In genomic region chr14:35147186-35147585, GRCh38 we compare ENCODE assay signal across 29 cellular contexts. TPM values are rescaled to one million over a fixed set of nuclear protein-coding genes. Genes with fewer than 3 reads are reported as not detected.
A peak's percentile ranks its signal among the peaks of the same experiment; 100 is the strongest.
DNase-seq lines count a peak whose midpoint lies in the region; ATAC-seq, FAIRE-seq and TF ChIP-seq lines count a peak whose summit lies in the region.
"Had no signal": no experiment of that assay in that cellular context is flagged by ENCODE, and none has a peak within 500 bp of the region (broad histone marks: within the 10 kb centered on the region; RNA-seq: fewer than 3 reads in every experiment).

No MANE protein-coding gene starts in this region.

- 73% methylated on average over 2 of the region's 2 CpGs for WGBS in HepG2 (ENCODE audit: low lambda C conversion rate)
- 85% methylated on average over 2 of the region's 2 CpGs for WGBS in right lobe of liver (ENCODE audit: insufficient coverage, low coverage, low lambda C conversion rate, missing lambda C conversion rate)

- no peak for TF ChIP-seq RAD21 in HepG2 (CRISPR knock-in tag; IDR thresholded peaks at IDR 0.05)

- in situ Hi-C loops in HepG2 (cut with HindIII; ENCODE audit: extremely low pct_ligation_motif_present, low pct_unique_long_range_greater_than_20kb) = loop anchor here (5.0 to 25.0 kb wide), 2 partner anchors 260 to 665 kb away; partner anchors contain the start of gene RALGAPA1

- no peak for FAIRE-seq in HepG2 (lab: Jason Lieb, UNC)
- FAIRE-seq: A204.1, A549, D721Med had no signal

- H3K27me3 ChIP-seq in HepG2 (ENCODE audit: control insufficient read depth in 1 of 2, insufficient read depth in 2 of 2, low read length in 2 of 2) (no peaks in the 10 kb centered on the region), right lobe of liver (no peaks in the 10 kb centered on the region)
- H3K27me3 ChIP-seq: BE2C; BLaER1; BLaER1 treated with 17β-estradiol and CSF1 and Interleukin-3, amounts not matched to agents 10 nM and 100 nM had no signal

- H3K9me3 ChIP-seq in HepG2 (ENCODE audit: low read length) (no peaks in the 10 kb centered on the region), right lobe of liver (no peaks in the 10 kb centered on the region)
- H3K9me3 ChIP-seq: A549, BE2C, Caco-2 had no signal

- no peak overlapping the region for H3K4me3 ChIP-seq in HepG2 (replicated peaks in 1 of 3; ENCODE audit: insufficient read depth in 1 of 3, low read depth in 2 of 3, low read length in 3 of 3)
- no peak overlapping the region for H3K4me3 ChIP-seq in right lobe of liver
- H3K4me3 ChIP-seq: A549; BLaER1; BLaER1 treated with 17β-estradiol and CSF1 and Interleukin-3, amounts not matched to agents 10 nM and 100 nM had no signal

- H2AFZ ChIP-seq in HepG2 (ENCODE audit: low read length) = no peak overlapping the region

- TF ChIP-seq POLR2A in HepG2 (IDR thresholded peaks at IDR 0.05; ENCODE audit: insufficient read depth in 1 of 2, low read depth in 2 of 2, low read length in 2 of 2) (no peak), right lobe of liver (IDR thresholded peaks at IDR 0.05) (no peak)

- no peak overlapping the region for H3K9ac ChIP-seq in HepG2 (ENCODE audit: insufficient read depth, low read depth, low read length)
- H3K9ac ChIP-seq: BLaER1; BLaER1 treated with 17β-estradiol and CSF1 and Interleukin-3, amounts not matched to agents 10 nM and 100 nM had no signal

- peaks cover 33% of the 10 kb centered on the region for H3K4me1 ChIP-seq in HepG2 (ENCODE audit: insufficient read depth, low read length)
- no peaks in the 10 kb centered on the region for H3K4me1 ChIP-seq in right lobe of liver
- H3K4me1 ChIP-seq: A549; BE2C; BLaER1; BLaER1 treated with 17β-estradiol and CSF1 and Interleukin-3, amounts not matched to agents 10 nM and 100 nM; Caco-2 had no signal

- intact Hi-C loops in HepG2 (cut with micrococcal nuclease; ENCODE audit: unreplicated experiment) = loop anchor here (10.0 kb wide), 1 partner anchor 668 kb away; no protein-coding TSS in a partner anchor
- intact Hi-C loops in right lobe of liver (cut with DNase I) = no loop called here

- DNase-seq in HepG2 (ENCODE audit: low spot score) = no peak
- DNase-seq in right lobe of liver = no peak
- DNase-seq: 8988T; ACHN; AML-193; BE2C; C1 segment of cervical spinal cord; Caco-2; Calu3; CD4-positive, alpha-beta memory T cell; CD4-positive, alpha-beta T cell; CD4-positive, CD25-positive, alpha-beta regulatory T cell; CD8-positive, alpha-beta memory T cell; CD8-positive, alpha-beta T cell; COR-L47; DMS 273 treated with DMSO at 0.1 percent for 48 hours; DMS153; DMS53; DMS79; DMS79 treated with DMSO at 0.1 percent for 48 hours; DND-41; EL had no signal

- H3K36me3 ChIP-seq in HepG2 (replicated peaks in 1 of 2; ENCODE audit: control insufficient read depth in 1 of 2, insufficient read depth in 2 of 2, low read length in 2 of 2) (0 out of 5 replicates have a peak, but pooled peaks cover under 1 to 1% of the 10 kb centered on the region in 2 experiments), right lobe of liver (peaks cover 0 to 3% (median 0%) of the 10 kb centered on the region in 4 donors)

- TF ChIP-seq EP300 in HepG2 (IDR thresholded peaks at IDR 0.05; ENCODE audit: low read depth in 2 of 2, low read length in 2 of 2) = no peak
- TF ChIP-seq EP300 in HepG2 (CRISPR knock-in tag; IDR thresholded peaks at IDR 0.05; ENCODE audit: borderline replicate concordance) = no peak

- H3K4me2 ChIP-seq in HepG2 (ENCODE audit: low read depth, low read length) = no peak overlapping the region
- H3K4me2 ChIP-seq: A549; BLaER1; BLaER1 treated with 17β-estradiol and CSF1 and Interleukin-3, amounts not matched to agents 10 nM and 100 nM had no signal

- CTCF ChIA-PET in HepG2 (lab: Yijun Ruan, JAX; ENCODE audit: low intra/inter-chr PET ratio, low total read pairs) = no interaction called here

- BruUV-seq in HepG2 (replicated peaks; lab: Mats Ljungman, UMichigan) = no TSS peak

- peaks cover 23% of the 10 kb centered on the region for H3K79me2 ChIP-seq in HepG2 (ENCODE audit: insufficient read depth, low read length)

- no peaks in the 10 kb centered on the region for H4K20me1 ChIP-seq in HepG2 (ENCODE audit: insufficient read depth, low read length)
- H4K20me1 ChIP-seq: BLaER1; BLaER1 treated with 17β-estradiol and CSF1 and Interleukin-3, amounts not matched to agents 10 nM and 100 nM had no signal

- POLR2A ChIA-PET in HepG2 (lab: Yijun Ruan, JAX) = interaction anchor here (0.5 to 1.6 kb wide), 4 partner anchors 41 to 257 kb away, joined by 3 to 19 read pairs (median 8); partner anchors contain the start of genes NFKBIA and PSMA6

- TF ChIP-seq CTCF in HepG2 (CRISPR knock-in tag; IDR thresholded peaks at IDR 0.05) (no peak), right lobe of liver (IDR thresholded peaks at IDR 0.05) (no peak)

- peak overlapping the region; percentile 3 for H3K27ac ChIP-seq in HepG2 (ENCODE audit: extremely low read length, insufficient read depth, low read length)
- no peak overlapping the region for H3K27ac ChIP-seq in right lobe of liver
- H3K27ac ChIP-seq: 22Rv1; A549; BLaER1; BLaER1 treated with 17β-estradiol and CSF1 and Interleukin-3, amounts not matched to agents 10 nM and 100 nM; C4-2B had no signal

- peak; percentile 18 for ATAC-seq in HepG2
- ATAC-seq in right lobe of liver = no peak
- ATAC-seq: A549; CD8-positive, alpha-beta T cell had no signal

TF ChIP-seq in HepG2, 621 proteins besides CTCF, POLR2A, EP300 and RAD21 (continues in another document):
- TF ChIP-seq KMT2A (CRISPR knock-in tag; IDR thresholded peaks at IDR 0.05) (no peak), ZNF460 (CRISPR knock-in tag; IDR thresholded peaks at IDR 0.05; ENCODE audit: borderline replicate concordance) (0 out of 2 replicates have a peak, but pooled peaks have one; percentile 7), ZBTB37 (CRISPR knock-in tag; IDR thresholded peaks at IDR 0.05) (no peak)

RNA-seq across cellular contexts. Expression of gene PRORP, which starts 24.8 kb away (rescaled TPM):
- 88.7 and 131 TPM in 2 replicates for total RNA-seq in HepG2 (2016; rRNA removed; fragmentation: Illumina TruSeq; extraction: Trizol)
- total RNA-seq in HepG2 (2016; cell fraction: cytosol; rRNA removed; fragmentation: Illumina TruSeq; extraction: Trizol; ENCODE audit: low read depth) = 13.8 and 16.8 TPM in 2 replicates
- 92.4 and 130 TPM in 2 replicates for total RNA-seq in HepG2 (2016; cell fraction: insoluble cytoplasmic fraction; rRNA removed; fragmentation: Illumina TruSeq; extraction: Trizol)
- total RNA-seq in HepG2 (2016; cell fraction: membrane; rRNA removed; fragmentation: Illumina TruSeq; extraction: Trizol) = 35.4 and 42.4 TPM in 2 replicates
- 90.7 and 94.1 TPM in 2 replicates for total RNA-seq in HepG2 (2016; cell fraction: nucleus; rRNA removed; fragmentation: Illumina TruSeq; extraction: Trizol)
- 39.5 and 48.9 TPM in 2 replicates for polyA plus RNA-seq in HepG2 (2011; rRNA removed)
- 31.7 and 35.0 TPM in 2 replicates for polyA plus RNA-seq in HepG2 (2011; cell fraction: cytosol; rRNA removed)
- 48.8 and 58.1 TPM in 2 replicates for polyA plus RNA-seq in HepG2 (2011; cell fraction: nucleus; rRNA removed)
- polyA plus RNA-seq in HepG2 (2012) = 28.3 and 37.5 TPM in 2 replicates
- 19.5 and 19.9 TPM in 2 replicates for polyA plus RNA-seq in HepG2 (2016; cell fraction: cytosol; fragmentation: Illumina TruSeq; extraction: Trizol; ENCODE audit: low read depth)
- 109 and 122 TPM in 2 replicates for polyA plus RNA-seq in HepG2 (2016; cell fraction: insoluble cytoplasmic fraction; fragmentation: Illumina TruSeq; extraction: Trizol; ENCODE audit: low read depth)
- 35.4 and 36.9 TPM in 2 replicates for polyA plus RNA-seq in HepG2 (2016; cell fraction: membrane; fragmentation: Illumina TruSeq; extraction: Trizol; ENCODE audit: low read depth)
- polyA plus RNA-seq in HepG2 (2016; cell fraction: nucleus; fragmentation: Illumina TruSeq; extraction: Trizol; ENCODE audit: insufficient read depth, low read depth) = 57.9 and 59.7 TPM in 2 replicates
- 52.8 and 83.3 TPM in 2 replicates for polyA minus RNA-seq in HepG2 (2011; rRNA and poly(A)+ RNA removed; ENCODE audit: low replicate concordance)
- polyA minus RNA-seq in HepG2 (2011; cell fraction: cytosol; rRNA and poly(A)+ RNA removed) = 20.3 and 21.2 TPM in 2 replicates
- 93.3 and 97.1 TPM in 2 replicates for polyA minus RNA-seq in HepG2 (2011; cell fraction: nucleus; rRNA and poly(A)+ RNA removed)
- 10 to 100 TPM; 15.2 to 22.2 (median 19.7) TPM for total RNA-seq in right lobe of liver

RNA-seq across cellular contexts. Expression of gene PPP2R3C, which starts 25.4 kb away (rescaled TPM):
- total RNA-seq in HepG2 (2016; rRNA removed; fragmentation: Illumina TruSeq; extraction: Trizol) (102 and 140 TPM in 2 replicates), right lobe of liver (10 to 100 TPM in 2 of 6 experiments, 1 to 10 TPM in 4; 6.8 to 15.6 (median 9.4) TPM)
- total RNA-seq in HepG2 (2016; cell fraction: cytosol; rRNA removed; fragmentation: Illumina TruSeq; extraction: Trizol; ENCODE audit: low read depth) = 67.2 and 69.3 TPM in 2 replicates
- 103 and 132 TPM in 2 replicates for total RNA-seq in HepG2 (2016; cell fraction: insoluble cytoplasmic fraction; rRNA removed; fragmentation: Illumina TruSeq; extraction: Trizol)
- 98.3 and 109 TPM in 2 replicates for total RNA-seq in HepG2 (2016; cell fraction: membrane; rRNA removed; fragmentation: Illumina TruSeq; extraction: Trizol)
- 70.1 and 86.0 TPM in 2 replicates for total RNA-seq in HepG2 (2016; cell fraction: nucleus; rRNA removed; fragmentation: Illumina TruSeq; extraction: Trizol)
- 49.5 and 63.4 TPM in 2 replicates for polyA plus RNA-seq in HepG2 (2011; rRNA removed)
- polyA plus RNA-seq in HepG2 (2011; cell fraction: cytosol; rRNA removed) = 18.2 and 27.5 TPM in 2 replicates
- polyA plus RNA-seq in HepG2 (2011; cell fraction: nucleus; rRNA removed) = 44.1 and 44.3 TPM in 2 replicates
- polyA plus RNA-seq in HepG2 (2012) = 81.6 and 81.7 TPM in 2 replicates
- 47.5 and 54.1 TPM in 2 replicates for polyA plus RNA-seq in HepG2 (2016; cell fraction: cytosol; fragmentation: Illumina TruSeq; extraction: Trizol; ENCODE audit: low read depth)
- polyA plus RNA-seq in HepG2 (2016; cell fraction: insoluble cytoplasmic fraction; fragmentation: Illumina TruSeq; extraction: Trizol; ENCODE audit: low read depth) = 104 and 106 TPM in 2 replicates
- 73.5 and 78.8 TPM in 2 replicates for polyA plus RNA-seq in HepG2 (2016; cell fraction: membrane; fragmentation: Illumina TruSeq; extraction: Trizol; ENCODE audit: low read depth)
- polyA plus RNA-seq in HepG2 (2016; cell fraction: nucleus; fragmentation: Illumina TruSeq; extraction: Trizol; ENCODE audit: insufficient read depth, low read depth) = 113 and 121 TPM in 2 replicates
- polyA minus RNA-seq in HepG2 (2011; rRNA and poly(A)+ RNA removed; ENCODE audit: low replicate concordance) = 10.0 and 16.5 TPM in 2 replicates
- 18.3 and 22.6 TPM in 2 replicates for polyA minus RNA-seq in HepG2 (2011; cell fraction: cytosol; rRNA and poly(A)+ RNA removed)
- polyA minus RNA-seq in HepG2 (2011; cell fraction: nucleus; rRNA and poly(A)+ RNA removed) = 63.3 and 75.2 TPM in 2 replicates
